2 cellular contexts compared by ENCODE assay signal in genomic region chr1:188958461-188959115, GRCh38.
TF ChIP-seq lines count a peak whose summit lies in the region.

No MANE protein-coding gene starts in this region.

TF ChIP-seq in GM23338, 12 proteins besides CTCF, POLR2A, EP300 and RAD21:
- no peak for TF ChIP-seq ETS1 (IDR thresholded peaks at IDR 0.05)
- no peak for TF ChIP-seq STAT1 (IDR thresholded peaks at IDR 0.05; ENCODE audit: unreplicated experiment)
- TF ChIP-seq POLR2AphosphoS5 (IDR thresholded peaks at IDR 0.05; ENCODE audit: low read depth) = no peak
- no peak for TF ChIP-seq EZH2phosphoT487 (IDR thresholded peaks at IDR 0.05; ENCODE audit: unreplicated experiment)
- no peak for TF ChIP-seq JUNB (IDR thresholded peaks at IDR 0.05; ENCODE audit: unreplicated experiment)
TF ChIP-seq in GM23338: peak in this region for 0.

TF ChIP-seq in H1, 55 proteins besides CTCF, POLR2A, EP300 and RAD21 (continued from another document):
- no peak for TF ChIP-seq RNF2 (IDR thresholded peaks at IDR 0.05; ENCODE audit: borderline replicate concordance, low read depth, low read length, missing control alignments, poor library complexity, severe bottlenecking)
- TF ChIP-seq SIRT6 (IDR thresholded peaks at IDR 0.05; ENCODE audit: low read length) = no peak
- no peak for TF ChIP-seq FOSL1 (IDR thresholded peaks at IDR 0.05; ENCODE audit: insufficient read depth, low read depth, low read length)
- TF ChIP-seq CHD1 (IDR thresholded peaks at IDR 0.05; ENCODE audit: low read depth, low read length) = no peak
- TF ChIP-seq BCL11A (IDR thresholded peaks at IDR 0.05; ENCODE audit: low read depth in 2 of 2, low read length in 2 of 2) = no peak
